ENCODE assay signal across 2 cellular contexts in the genomic region with DNA sequence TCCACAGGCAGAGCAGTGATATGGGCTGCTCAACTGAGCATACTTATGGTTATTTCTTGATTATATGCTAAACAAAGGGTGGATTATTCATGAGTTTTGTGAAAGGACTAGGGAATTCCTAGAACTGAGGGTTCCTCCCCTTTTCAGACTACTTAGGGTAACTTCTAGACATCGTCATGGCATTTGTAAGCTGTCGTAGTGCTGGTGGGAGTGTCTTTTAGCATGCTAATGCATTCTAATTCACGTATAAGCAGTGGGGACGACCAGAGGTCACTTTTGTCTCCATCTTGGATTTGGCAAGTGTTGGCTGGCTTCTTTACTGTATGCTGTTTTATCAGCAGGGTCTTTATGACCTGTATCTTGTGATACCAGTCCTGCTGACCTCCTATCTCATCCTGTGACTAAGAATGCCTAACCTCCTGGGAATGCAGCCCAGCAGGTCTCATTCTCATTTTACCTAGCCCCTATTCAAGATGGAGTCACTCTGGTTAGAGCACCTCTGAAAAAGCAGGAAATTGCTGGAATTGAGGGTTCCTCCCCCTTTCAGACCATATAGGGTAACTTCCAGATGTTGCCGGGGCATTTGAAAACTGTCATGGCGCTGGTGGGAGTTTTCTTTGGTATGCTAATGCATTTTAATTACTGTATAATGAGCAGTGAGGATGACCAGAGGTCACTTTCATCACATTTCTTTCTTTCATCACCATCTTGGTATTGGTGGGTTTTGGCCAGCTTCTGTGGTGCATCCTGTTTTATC.
TF ChIP-seq lines count a peak whose summit lies in the region.

No MANE protein-coding gene starts in this region.

TF ChIP-seq in GM23338, 12 proteins besides CTCF, POLR2A, EP300 and RAD21:
- TF ChIP-seq JUNB (IDR thresholded peaks at IDR 0.05; ENCODE audit: unreplicated experiment) (no peak), POLR2AphosphoS5 (IDR thresholded peaks at IDR 0.05; ENCODE audit: low read depth) (0 out of 2 replicates have a peak, but pooled peaks have one; percentile 23), NANOG (IDR thresholded peaks at IDR 0.05; ENCODE audit: borderline replicate concordance) (peak; percentile 10; the same call in 1 of the 2 replicates)

TF ChIP-seq in K562, 482 proteins besides CTCF, POLR2A, EP300 and RAD21 (continues in another document):
- TF ChIP-seq IRF2 (CRISPR knock-in tag; IDR thresholded peaks at IDR 0.05) = no peak
- TF ChIP-seq ZNF507 (tag; conservative IDR thresholded peaks at IDR 0.05) = 0 out of 2 replicates have a peak, but pooled peaks have one; percentile 16
- TF ChIP-seq NFXL1 (CRISPR knock-in tag; IDR thresholded peaks at IDR 0.05) = peak; percentile 92
- TF ChIP-seq, protein P1, sequence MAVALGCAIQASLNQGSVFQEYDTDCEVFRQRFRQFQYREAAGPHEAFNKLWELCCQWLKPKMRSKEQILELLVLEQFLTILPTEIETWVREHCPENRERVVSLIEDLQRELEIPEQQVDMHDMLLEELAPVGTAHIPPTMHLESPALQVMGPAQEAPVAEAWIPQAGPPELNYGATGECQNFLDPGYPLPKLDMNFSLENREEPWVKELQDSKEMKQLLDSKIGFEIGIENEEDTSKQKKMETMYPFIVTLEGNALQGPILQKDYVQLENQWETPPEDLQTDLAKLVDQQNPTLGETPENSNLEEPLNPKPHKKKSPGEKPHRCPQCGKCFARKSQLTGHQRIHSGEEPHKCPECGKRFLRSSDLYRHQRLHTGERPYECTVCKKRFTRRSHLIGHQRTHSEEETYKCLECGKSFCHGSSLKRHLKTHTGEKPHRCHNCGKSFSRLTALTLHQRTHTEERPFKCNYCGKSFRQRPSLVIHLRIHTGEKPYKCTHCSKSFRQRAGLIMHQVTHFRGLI (CRISPR knock-in tag; IDR thresholded peaks at IDR 0.05) = peak; percentile 56; the same call in 1 of the 2 replicates
- TF ChIP-seq NR4A1 (CRISPR knock-in tag; IDR thresholded peaks at IDR 0.05) = peak; percentile 94
- peak; percentile 99 for TF ChIP-seq NR4A1 (tag; IDR thresholded peaks at IDR 0.05)
- TF ChIP-seq, protein P2, sequence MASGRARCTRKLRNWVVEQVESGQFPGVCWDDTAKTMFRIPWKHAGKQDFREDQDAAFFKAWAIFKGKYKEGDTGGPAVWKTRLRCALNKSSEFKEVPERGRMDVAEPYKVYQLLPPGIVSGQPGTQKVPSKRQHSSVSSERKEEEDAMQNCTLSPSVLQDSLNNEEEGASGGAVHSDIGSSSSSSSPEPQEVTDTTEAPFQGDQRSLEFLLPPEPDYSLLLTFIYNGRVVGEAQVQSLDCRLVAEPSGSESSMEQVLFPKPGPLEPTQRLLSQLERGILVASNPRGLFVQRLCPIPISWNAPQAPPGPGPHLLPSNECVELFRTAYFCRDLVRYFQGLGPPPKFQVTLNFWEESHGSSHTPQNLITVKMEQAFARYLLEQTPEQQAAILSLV (tag; IDR thresholded peaks at IDR 0.05) = peak; percentile 96
- TF ChIP-seq, protein P3, sequence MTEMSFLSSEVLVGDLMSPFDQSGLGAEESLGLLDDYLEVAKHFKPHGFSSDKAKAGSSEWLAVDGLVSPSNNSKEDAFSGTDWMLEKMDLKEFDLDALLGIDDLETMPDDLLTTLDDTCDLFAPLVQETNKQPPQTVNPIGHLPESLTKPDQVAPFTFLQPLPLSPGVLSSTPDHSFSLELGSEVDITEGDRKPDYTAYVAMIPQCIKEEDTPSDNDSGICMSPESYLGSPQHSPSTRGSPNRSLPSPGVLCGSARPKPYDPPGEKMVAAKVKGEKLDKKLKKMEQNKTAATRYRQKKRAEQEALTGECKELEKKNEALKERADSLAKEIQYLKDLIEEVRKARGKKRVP (CRISPR knock-in tag; IDR thresholded peaks at IDR 0.05) = peak; percentile 48; the same call in 1 of the 2 replicates
- TF ChIP-seq NR2C2 (CRISPR knock-in tag; IDR thresholded peaks at IDR 0.05) = no peak
- TF ChIP-seq NR2C2 (tag; IDR thresholded peaks at IDR 0.05) = peak; percentile 68
- TF ChIP-seq, protein P4, sequence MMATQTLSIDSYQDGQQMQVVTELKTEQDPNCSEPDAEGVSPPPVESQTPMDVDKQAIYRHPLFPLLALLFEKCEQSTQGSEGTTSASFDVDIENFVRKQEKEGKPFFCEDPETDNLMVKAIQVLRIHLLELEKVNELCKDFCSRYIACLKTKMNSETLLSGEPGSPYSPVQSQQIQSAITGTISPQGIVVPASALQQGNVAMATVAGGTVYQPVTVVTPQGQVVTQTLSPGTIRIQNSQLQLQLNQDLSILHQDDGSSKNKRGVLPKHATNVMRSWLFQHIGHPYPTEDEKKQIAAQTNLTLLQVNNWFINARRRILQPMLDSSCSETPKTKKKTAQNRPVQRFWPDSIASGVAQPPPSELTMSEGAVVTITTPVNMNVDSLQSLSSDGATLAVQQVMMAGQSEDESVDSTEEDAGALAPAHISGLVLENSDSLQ (IDR thresholded peaks at IDR 0.05) = no peak
- TF ChIP-seq, protein P5, sequence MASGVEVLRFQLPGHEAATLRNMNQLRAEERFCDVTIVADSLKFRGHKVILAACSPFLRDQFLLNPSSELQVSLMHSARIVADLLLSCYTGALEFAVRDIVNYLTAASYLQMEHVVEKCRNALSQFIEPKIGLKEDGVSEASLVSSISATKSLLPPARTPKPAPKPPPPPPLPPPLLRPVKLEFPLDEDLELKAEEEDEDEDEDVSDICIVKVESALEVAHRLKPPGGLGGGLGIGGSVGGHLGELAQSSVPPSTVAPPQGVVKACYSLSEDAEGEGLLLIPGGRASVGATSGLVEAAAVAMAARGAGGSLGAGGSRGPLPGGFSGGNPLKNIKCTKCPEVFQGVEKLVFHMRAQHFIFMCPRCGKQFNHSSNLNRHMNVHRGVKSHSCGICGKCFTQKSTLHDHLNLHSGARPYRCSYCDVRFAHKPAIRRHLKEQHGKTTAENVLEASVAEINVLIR (CRISPR knock-in tag; IDR thresholded peaks at IDR 0.05) = peak; percentile 78
- TF ChIP-seq, protein P6, sequence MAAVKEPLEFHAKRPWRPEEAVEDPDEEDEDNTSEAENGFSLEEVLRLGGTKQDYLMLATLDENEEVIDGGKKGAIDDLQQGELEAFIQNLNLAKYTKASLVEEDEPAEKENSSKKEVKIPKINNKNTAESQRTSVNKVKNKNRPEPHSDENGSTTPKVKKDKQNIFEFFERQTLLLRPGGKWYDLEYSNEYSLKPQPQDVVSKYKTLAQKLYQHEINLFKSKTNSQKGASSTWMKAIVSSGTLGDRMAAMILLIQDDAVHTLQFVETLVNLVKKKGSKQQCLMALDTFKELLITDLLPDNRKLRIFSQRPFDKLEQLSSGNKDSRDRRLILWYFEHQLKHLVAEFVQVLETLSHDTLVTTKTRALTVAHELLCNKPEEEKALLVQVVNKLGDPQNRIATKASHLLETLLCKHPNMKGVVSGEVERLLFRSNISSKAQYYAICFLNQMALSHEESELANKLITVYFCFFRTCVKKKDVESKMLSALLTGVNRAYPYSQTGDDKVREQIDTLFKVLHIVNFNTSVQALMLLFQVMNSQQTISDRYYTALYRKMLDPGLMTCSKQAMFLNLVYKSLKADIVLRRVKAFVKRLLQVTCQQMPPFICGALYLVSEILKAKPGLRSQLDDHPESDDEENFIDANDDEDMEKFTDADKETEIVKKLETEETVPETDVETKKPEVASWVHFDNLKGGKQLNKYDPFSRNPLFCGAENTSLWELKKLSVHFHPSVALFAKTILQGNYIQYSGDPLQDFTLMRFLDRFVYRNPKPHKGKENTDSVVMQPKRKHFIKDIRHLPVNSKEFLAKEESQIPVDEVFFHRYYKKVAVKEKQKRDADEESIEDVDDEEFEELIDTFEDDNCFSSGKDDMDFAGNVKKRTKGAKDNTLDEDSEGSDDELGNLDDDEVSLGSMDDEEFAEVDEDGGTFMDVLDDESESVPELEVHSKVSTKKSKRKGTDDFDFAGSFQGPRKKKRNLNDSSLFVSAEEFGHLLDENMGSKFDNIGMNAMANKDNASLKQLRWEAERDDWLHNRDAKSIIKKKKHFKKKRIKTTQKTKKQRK (IDR thresholded peaks at IDR 0.05; ENCODE audit: borderline replicate concordance, low read depth, low read length) = no peak
- TF ChIP-seq MCM2 (IDR thresholded peaks at IDR 0.05; ENCODE audit: low read depth) = no peak
- TF ChIP-seq ZNF41 (CRISPR knock-in tag; conservative IDR thresholded peaks at IDR 0.05) = peak; percentile 86
- TF ChIP-seq ARNT (IDR thresholded peaks at IDR 0.05) = no peak
- TF ChIP-seq NFE2L1 (tag; IDR thresholded peaks at IDR 0.05; ENCODE audit: borderline replicate concordance, low read depth) = peak; percentile 69
- no peak for TF ChIP-seq NFIX (CRISPR knock-in tag; IDR thresholded peaks at IDR 0.05; ENCODE audit: low read depth)
- TF ChIP-seq ZNF3 (CRISPR knock-in tag; IDR thresholded peaks at IDR 0.05) = no peak
- no peak for TF ChIP-seq ZNF282 (CRISPR knock-in tag; IDR thresholded peaks at IDR 0.05)
- peak; percentile 69 for TF ChIP-seq ZNF134 (CRISPR knock-in tag; conservative IDR thresholded peaks at IDR 0.05)
- peak; percentile 98 for TF ChIP-seq ZNF589 (CRISPR knock-in tag; IDR thresholded peaks at IDR 0.05; ENCODE audit: low read depth)
- peak; percentile 76; the same call in 1 of the 2 replicates for TF ChIP-seq KLF13 (tag; IDR thresholded peaks at IDR 0.05; ENCODE audit: borderline replicate concordance, low read depth)
- TF ChIP-seq, protein P7, sequence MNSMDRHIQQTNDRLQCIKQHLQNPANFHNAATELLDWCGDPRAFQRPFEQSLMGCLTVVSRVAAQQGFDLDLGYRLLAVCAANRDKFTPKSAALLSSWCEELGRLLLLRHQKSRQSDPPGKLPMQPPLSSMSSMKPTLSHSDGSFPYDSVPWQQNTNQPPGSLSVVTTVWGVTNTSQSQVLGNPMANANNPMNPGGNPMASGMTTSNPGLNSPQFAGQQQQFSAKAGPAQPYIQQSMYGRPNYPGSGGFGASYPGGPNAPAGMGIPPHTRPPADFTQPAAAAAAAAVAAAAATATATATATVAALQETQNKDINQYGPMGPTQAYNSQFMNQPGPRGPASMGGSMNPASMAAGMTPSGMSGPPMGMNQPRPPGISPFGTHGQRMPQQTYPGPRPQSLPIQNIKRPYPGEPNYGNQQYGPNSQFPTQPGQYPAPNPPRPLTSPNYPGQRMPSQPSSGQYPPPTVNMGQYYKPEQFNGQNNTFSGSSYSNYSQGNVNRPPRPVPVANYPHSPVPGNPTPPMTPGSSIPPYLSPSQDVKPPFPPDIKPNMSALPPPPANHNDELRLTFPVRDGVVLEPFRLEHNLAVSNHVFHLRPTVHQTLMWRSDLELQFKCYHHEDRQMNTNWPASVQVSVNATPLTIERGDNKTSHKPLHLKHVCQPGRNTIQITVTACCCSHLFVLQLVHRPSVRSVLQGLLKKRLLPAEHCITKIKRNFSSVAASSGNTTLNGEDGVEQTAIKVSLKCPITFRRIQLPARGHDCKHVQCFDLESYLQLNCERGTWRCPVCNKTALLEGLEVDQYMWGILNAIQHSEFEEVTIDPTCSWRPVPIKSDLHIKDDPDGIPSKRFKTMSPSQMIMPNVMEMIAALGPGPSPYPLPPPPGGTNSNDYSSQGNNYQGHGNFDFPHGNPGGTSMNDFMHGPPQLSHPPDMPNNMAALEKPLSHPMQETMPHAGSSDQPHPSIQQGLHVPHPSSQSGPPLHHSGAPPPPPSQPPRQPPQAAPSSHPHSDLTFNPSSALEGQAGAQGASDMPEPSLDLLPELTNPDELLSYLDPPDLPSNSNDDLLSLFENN (IDR thresholded peaks at IDR 0.05; ENCODE audit: low read depth in 2 of 2, low read length in 2 of 2) = no peak
- peak in 1 of 2 experiments; percentile 53; a peak in 2 of 4 replicates for TF ChIP-seq MAZ (CRISPR knock-in tag; conservative IDR thresholded peaks at IDR 0.05 in 1 of 2, IDR thresholded peaks at IDR 0.05 in 1 of 2)
- no peak for TF ChIP-seq ZKSCAN1 (IDR thresholded peaks at IDR 0.05; ENCODE audit: low read depth, low read length)
- TF ChIP-seq CEBPB (tag; IDR thresholded peaks at IDR 0.05) = peak; percentile 36; the same call in 1 of the 2 replicates
- peak; percentile 92 for TF ChIP-seq DDX20 (tag; IDR thresholded peaks at IDR 0.05; ENCODE audit: low read depth)
- TF ChIP-seq, protein P8, sequence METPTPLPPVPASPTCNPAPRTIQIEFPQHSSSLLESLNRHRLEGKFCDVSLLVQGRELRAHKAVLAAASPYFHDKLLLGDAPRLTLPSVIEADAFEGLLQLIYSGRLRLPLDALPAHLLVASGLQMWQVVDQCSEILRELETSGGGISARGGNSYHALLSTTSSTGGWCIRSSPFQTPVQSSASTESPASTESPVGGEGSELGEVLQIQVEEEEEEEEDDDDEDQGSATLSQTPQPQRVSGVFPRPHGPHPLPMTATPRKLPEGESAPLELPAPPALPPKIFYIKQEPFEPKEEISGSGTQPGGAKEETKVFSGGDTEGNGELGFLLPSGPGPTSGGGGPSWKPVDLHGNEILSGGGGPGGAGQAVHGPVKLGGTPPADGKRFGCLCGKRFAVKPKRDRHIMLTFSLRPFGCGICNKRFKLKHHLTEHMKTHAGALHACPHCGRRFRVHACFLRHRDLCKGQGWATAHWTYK (CRISPR knock-in tag; IDR thresholded peaks at IDR 0.05) = peak; percentile 92
- TF ChIP-seq, protein P9, sequence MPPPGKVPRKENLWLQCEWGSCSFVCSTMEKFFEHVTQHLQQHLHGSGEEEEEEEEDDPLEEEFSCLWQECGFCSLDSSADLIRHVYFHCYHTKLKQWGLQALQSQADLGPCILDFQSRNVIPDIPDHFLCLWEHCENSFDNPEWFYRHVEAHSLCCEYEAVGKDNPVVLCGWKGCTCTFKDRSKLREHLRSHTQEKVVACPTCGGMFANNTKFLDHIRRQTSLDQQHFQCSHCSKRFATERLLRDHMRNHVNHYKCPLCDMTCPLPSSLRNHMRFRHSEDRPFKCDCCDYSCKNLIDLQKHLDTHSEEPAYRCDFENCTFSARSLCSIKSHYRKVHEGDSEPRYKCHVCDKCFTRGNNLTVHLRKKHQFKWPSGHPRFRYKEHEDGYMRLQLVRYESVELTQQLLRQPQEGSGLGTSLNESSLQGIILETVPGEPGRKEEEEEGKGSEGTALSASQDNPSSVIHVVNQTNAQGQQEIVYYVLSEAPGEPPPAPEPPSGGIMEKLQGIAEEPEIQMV (tag; conservative IDR thresholded peaks at IDR 0.05; ENCODE audit: low read depth) = peak; percentile 90
- TF ChIP-seq ZNF696 (CRISPR knock-in tag; conservative IDR thresholded peaks at IDR 0.05) = 0 out of 2 replicates have a peak, but pooled peaks have one; percentile 49
- peak; percentile 92 for TF ChIP-seq ZNF766 (CRISPR knock-in tag; conservative IDR thresholded peaks at IDR 0.05)
- TF ChIP-seq TAF7 (tag; IDR thresholded peaks at IDR 0.05) = peak; percentile 39; the same call in 1 of the 2 replicates
- peak; percentile 51; the same call in 1 of the 2 replicates for TF ChIP-seq ESRRB (CRISPR knock-in tag; IDR thresholded peaks at IDR 0.05; ENCODE audit: borderline replicate concordance)
- TF ChIP-seq HDAC8 (tag; IDR thresholded peaks at IDR 0.05) = peak; percentile 98
